27 cellular contexts compared by ENCODE assay signal in the genomic region with DNA sequence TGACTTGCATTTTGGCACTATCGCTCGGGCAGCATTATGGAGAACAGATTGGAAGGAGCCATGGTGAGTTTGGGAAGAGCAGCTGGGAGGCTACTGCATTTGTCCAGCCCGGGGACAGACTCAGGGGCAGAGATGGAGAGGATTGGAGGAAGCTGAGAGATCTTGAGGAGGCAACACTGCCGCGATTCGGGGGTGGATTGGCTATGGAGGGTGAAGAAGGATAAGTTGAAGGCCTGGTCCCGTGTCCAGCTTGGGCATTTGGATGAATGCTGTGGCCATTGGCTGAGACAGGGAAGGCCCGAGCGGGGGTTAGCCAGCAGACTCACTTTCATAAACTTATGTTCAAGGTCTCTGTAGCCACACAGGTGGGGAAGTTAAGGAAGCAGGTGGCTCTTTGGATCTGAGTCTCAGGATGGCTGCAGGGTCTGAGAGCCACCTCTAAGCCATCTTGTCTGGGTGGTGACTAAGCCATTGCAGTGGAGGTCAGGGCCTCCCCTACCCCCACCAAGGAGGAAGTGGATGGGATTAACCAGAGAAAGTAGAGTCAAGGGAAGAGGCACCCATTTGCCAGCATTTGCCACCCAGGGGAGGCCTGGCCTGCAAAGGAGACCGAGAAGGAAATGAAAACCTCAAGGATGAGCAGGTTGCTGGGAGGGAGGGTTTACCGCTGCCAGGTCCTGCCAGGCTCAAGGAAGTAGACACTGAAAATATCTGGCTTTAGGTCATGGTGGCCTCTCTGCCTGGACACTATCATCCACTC.
A peak's percentile ranks its signal among the peaks of the same experiment; 100 is the strongest.
DNase-seq lines count a peak whose midpoint lies in the region; ATAC-seq and TF ChIP-seq lines count a peak whose summit lies in the region.
"Had no signal": no experiment of that assay in that cellular context is flagged by ENCODE, and none has a peak within 500 bp of the region (broad histone marks: within the 10 kb centered on the region; RNA-seq: fewer than 3 reads in every experiment).

No MANE protein-coding gene starts in this region.

- no peak overlapping the region for H3K9ac ChIP-seq in DND-41 (ENCODE audit: low read depth, low read length)
- no peak overlapping the region for H3K9ac ChIP-seq in neuronal stem cell (ENCODE audit: low read depth, low read length, poor library complexity)

- peaks cover 26% of the 10 kb centered on the region for H3K4me1 Mint-ChIP-seq in T-helper 1 cell treated with Interleukin-12 subunit alpha and Interleukin-12 subunit beta and Interleukin-4 antibody, amounts not matched to agents 30 μg/mL and 1 μg/mL, for 36 hours (ENCODE audit: low read depth)
- H3K4me1 Mint-ChIP-seq in T-helper 17 cell, result peaks cover 27% of the 10 kb centered on the region

- H3K4ac ChIP-seq in neuronal stem cell (ENCODE audit: low read length), result no peak overlapping the region

- H3K27ac ChIP-seq in DND-41 (ENCODE audit: low read length) (no peak overlapping the region), neuronal stem cell (replicated peaks; ENCODE audit: low read length) (no peak overlapping the region)
- H3K27ac ChIP-seq: coronary artery, ovary, thoracic aorta had no signal

- H3K4me2 ChIP-seq in DND-41 (ENCODE audit: insufficient read depth, low read length) (no peak overlapping the region), neuronal stem cell (ENCODE audit: insufficient read depth, low read length, poor library complexity, severe bottlenecking) (no peak overlapping the region)
- H3K4me2 ChIP-seq: smooth muscle cell had no signal

- no peaks in the 10 kb centered on the region for H3K9me3 Mint-ChIP-seq in T-helper 1 cell treated with Interleukin-12 subunit alpha and Interleukin-12 subunit beta and Interleukin-4 antibody, amounts not matched to agents 30 μg/mL and 1 μg/mL, for 36 hours
- H3K9me3 Mint-ChIP-seq: CD4-positive, alpha-beta T cell; H9; nephron progenitor cell had no signal

- no peak overlapping the region for H3K23ac ChIP-seq in neuronal stem cell (ENCODE audit: low read depth, low read length, poor library complexity)

- no CpG with 5 or more reads among the region's 11 CpGs for WGBS in neuronal stem cell (ENCODE audit: extremely low coverage in 2 of 2, insufficient read length in 2 of 2, insufficient replicate concordance in 1 of 2), 2 donors

- H3K9me3 ChIP-seq in DND-41 (ENCODE audit: insufficient read depth, low read length, severe bottlenecking) (no peaks in the 10 kb centered on the region), T-helper 17 cell (ENCODE audit: control insufficient read depth, low read length, poor library complexity, severe bottlenecking) (no peaks in the 10 kb centered on the region), neuronal stem cell (replicated peaks in 1 of 2; ENCODE audit: control insufficient read depth in 2 of 2, insufficient read depth in 1 of 2, low read depth in 1 of 2, low read length in 2 of 2) (no peaks in the 10 kb centered on the region)
- H3K9me3 ChIP-seq: ovary, thoracic aorta had no signal

- H3K36me3 ChIP-seq in DND-41 (ENCODE audit: insufficient read depth, low read length), result no peaks in the 10 kb centered on the region
- H3K36me3 ChIP-seq in neuronal stem cell (replicated peaks in 1 of 2; ENCODE audit: control insufficient read depth in 2 of 2, insufficient read depth in 2 of 2, low read length in 2 of 2), result no peaks in the 10 kb centered on the region
- H3K36me3 ChIP-seq: ovary, thoracic aorta had no signal

- no peaks in the 10 kb centered on the region for H3K36me3 Mint-ChIP-seq in T-helper 1 cell treated with Interleukin-12 subunit alpha and Interleukin-12 subunit beta and Interleukin-4 antibody, amounts not matched to agents 30 μg/mL and 1 μg/mL, for 36 hours (ENCODE audit: low read depth)
- H3K36me3 Mint-ChIP-seq in T-helper 17 cell (ENCODE audit: low read depth), result peaks cover 2% of the 10 kb centered on the region

- H3K27me3 ChIP-seq in DND-41 (ENCODE audit: insufficient read depth, low read length, poor library complexity) (no peaks in the 10 kb centered on the region), neuronal stem cell (ENCODE audit: control insufficient read depth in 3 of 3, insufficient read depth in 3 of 3, low read depth in 1 of 3, low read length in 3 of 3) (no peaks in the 10 kb centered on the region)
- H3K27me3 ChIP-seq: ovary had no signal

- no peak overlapping the region for H3K18ac ChIP-seq in neuronal stem cell (ENCODE audit: low read length)

- no peak for TF ChIP-seq CTCF in DND-41 (IDR thresholded peaks at IDR 0.05; ENCODE audit: borderline replicate concordance, extremely low read depth, low read length, poor library complexity, severe bottlenecking)

- peaks cover 49% of the 10 kb centered on the region for H3K27me3 Mint-ChIP-seq in T-helper 1 cell treated with Interleukin-12 subunit alpha and Interleukin-12 subunit beta and Interleukin-4 antibody, amounts not matched to agents 30 μg/mL and 1 μg/mL, for 36 hours (ENCODE audit: low read depth)
- H3K27me3 Mint-ChIP-seq in T-helper 17 cell, result no peaks in the 10 kb centered on the region
- H3K27me3 Mint-ChIP-seq: CD4-positive, alpha-beta T cell had no signal

- H4K8ac ChIP-seq in neuronal stem cell (ENCODE audit: low read depth, low read length), result no peak overlapping the region

- no peak overlapping the region for H2BK120ac ChIP-seq in neuronal stem cell (ENCODE audit: low read depth, low read length)

- peak; percentile 29; the same call in 1 of the 3 replicates for ATAC-seq in DND-41 (ENCODE audit: insufficient read depth, low read depth)
- no peak for ATAC-seq in T-helper 17 cell
- ATAC-seq: HepG2; left cardiac atrium; stimulated activated naive CD8-positive, alpha-beta T cell treated with anti-CD3 and anti-CD28 coated beads, Interleukin-15, amount 100 ng/mL, for 72 hours had no signal

- H3K4me3 Mint-ChIP-seq in T-helper 1 cell treated with Interleukin-12 subunit alpha and Interleukin-12 subunit beta and Interleukin-4 antibody, amounts not matched to agents 30 μg/mL and 1 μg/mL, for 36 hours, result no peak overlapping the region
- no peak overlapping the region for H3K4me3 Mint-ChIP-seq in T-helper 17 cell
- H3K4me3 Mint-ChIP-seq: CD4-positive, alpha-beta T cell; H9; nephron progenitor cell had no signal

- peak overlapping the region; percentile 27 for H3K27ac Mint-ChIP-seq in T-helper 1 cell treated with Interleukin-12 subunit alpha and Interleukin-12 subunit beta and Interleukin-4 antibody, amounts not matched to agents 30 μg/mL and 1 μg/mL, for 36 hours
- peak overlapping the region; percentile 27 for H3K27ac Mint-ChIP-seq in T-helper 17 cell
- H3K27ac Mint-ChIP-seq: CD4-positive, alpha-beta T cell; H9; nephron progenitor cell; stimulated activated naive CD8-positive, alpha-beta T cell treated with anti-CD3 and anti-CD28 coated beads, Interleukin-15, amount 100 ng/mL, for 72 hours had no signal

- DNase-seq in T-helper 1 cell (no peak), DND-41 (no peak), T-helper 17 cell (no peak), neuronal stem cell (ENCODE audit: low spot score) (no peak), GOT3 (lab: John Stamatoyannopoulos, UW) (no peak), NCI-H2107 (lab: John Stamatoyannopoulos, UW) (no peak), pons (ENCODE audit: low spot score) (no peak)
- DNase-seq: activated CD4-positive, alpha-beta T cell treated with anti-CD3 and anti-CD28 coated beads for 1 hour; activated gamma-delta T cell; effector memory CD4-positive, alpha-beta T cell; H9; hypothalamus; Karpas-422; left cardiac atrium; NCI-H1048; nephron progenitor cell; stimulated activated CD4-positive, alpha-beta T cell treated with anti-CD3 and anti-CD28 coated beads, Interleukin-1b, Interleukin-23, amount 100 ng/mL, for 48 hours; stimulated activated naive CD8-positive, alpha-beta T cell treated with anti-CD3 and anti-CD28 coated beads, Interleukin-15, amount 100 ng/mL, for 72 hours; T-helper 2 cell had no signal

- H2AK5ac ChIP-seq in neuronal stem cell (ENCODE audit: low read depth, low read length), result no peak overlapping the region

- no peaks in the 10 kb centered on the region for H3K79me1 ChIP-seq in neuronal stem cell (ENCODE audit: low read depth, low read length)

- no peaks in the 10 kb centered on the region for H3K79me2 ChIP-seq in DND-41 (ENCODE audit: insufficient read depth, low read length)

- no peaks in the 10 kb centered on the region; the same call in 1 of the 2 replicates for H3K4me1 ChIP-seq in DND-41 (ENCODE audit: insufficient read depth, low read length)
- peaks cover 0 to 2% of the 10 kb centered on the region in 2 donors for H3K4me1 ChIP-seq in neuronal stem cell (ENCODE audit: control insufficient read depth in 2 of 2, insufficient read depth in 1 of 2, low read depth in 1 of 2, low read length in 2 of 2)

- H4K20me1 ChIP-seq in DND-41 (ENCODE audit: insufficient read depth, low read length), result no peaks in the 10 kb centered on the region

- peak overlapping the region; percentile 22 for H2BK15ac ChIP-seq in neuronal stem cell (ENCODE audit: low read length)

- H3K4me3 ChIP-seq in DND-41 (ENCODE audit: low read depth in 1 of 2, low read length in 2 of 2), result no peak overlapping the region
- H3K4me3 ChIP-seq in neuronal stem cell (ENCODE audit: low read length in 2 of 2), result no peak overlapping the region
- H3K4me3 ChIP-seq: coronary artery, lung, ovary, smooth muscle cell, thoracic aorta had no signal

- no peak overlapping the region for H2AFZ ChIP-seq in DND-41 (ENCODE audit: low read depth, low read length)
- no peak overlapping the region for H2AFZ ChIP-seq in neuronal stem cell (ENCODE audit: low read length)

- H3K14ac ChIP-seq in neuronal stem cell (ENCODE audit: low read length), result no peak overlapping the region

- no peak overlapping the region for H2BK12ac ChIP-seq in neuronal stem cell (ENCODE audit: low read length)

- H4K91ac ChIP-seq in neuronal stem cell (ENCODE audit: low read depth, low read length, poor library complexity), result no peak overlapping the region

- no peak overlapping the region for H2BK5ac ChIP-seq in neuronal stem cell (ENCODE audit: low read length)
